Comparison of ENCODE assay signal across 21 cellular contexts in the genomic region with DNA sequence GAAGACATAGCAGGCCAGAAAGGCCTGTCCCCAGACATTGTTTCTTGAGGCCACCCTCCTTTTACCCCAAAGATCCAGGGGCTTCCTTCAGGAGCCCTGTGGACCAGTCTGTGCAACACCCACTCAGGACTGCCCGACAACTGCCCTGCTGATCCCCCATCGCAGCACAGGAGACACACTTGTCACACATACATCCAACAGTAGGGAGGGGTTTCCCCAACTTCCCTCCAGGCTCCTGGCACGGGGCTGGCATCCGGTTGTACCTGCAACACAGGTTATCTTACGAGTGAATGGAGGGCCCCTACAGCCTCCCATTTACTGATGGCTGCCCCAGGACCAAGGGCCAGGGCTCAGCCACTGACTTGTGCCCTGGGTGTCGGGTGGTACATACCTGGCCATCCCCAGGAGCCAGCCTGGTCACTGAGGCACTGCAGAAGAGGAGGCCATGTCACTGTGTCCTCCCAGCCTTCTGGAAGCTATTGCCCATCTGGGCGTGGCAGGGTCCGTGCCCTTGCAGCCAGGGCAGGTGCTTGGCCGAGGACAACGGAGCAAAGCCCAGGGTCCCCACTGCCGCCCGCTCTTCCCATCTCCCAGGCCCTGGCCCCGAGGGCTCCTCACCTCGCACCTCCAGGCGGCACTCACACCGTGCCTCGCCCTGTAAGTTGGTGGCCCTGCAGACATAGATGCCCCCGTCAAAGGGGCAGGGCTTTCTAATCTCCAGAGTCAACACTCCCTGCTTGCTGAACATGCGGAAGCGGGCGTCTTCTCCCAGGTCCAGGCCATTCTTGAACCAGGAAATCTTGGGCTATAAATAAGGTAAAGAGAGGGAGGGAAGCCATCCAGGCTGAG. TPM values are rescaled to one million over a fixed set of nuclear protein-coding genes. Genes with fewer than 3 reads are reported as not detected.
DNase-seq lines count a peak whose midpoint lies in the region; ATAC-seq, FAIRE-seq and TF ChIP-seq lines count a peak whose summit lies in the region.
"Had no signal": no experiment of that assay in that cellular context is flagged by ENCODE, and none has a peak within 500 bp of the region (broad histone marks: within the 10 kb centered on the region; RNA-seq: fewer than 3 reads in every experiment).

No MANE protein-coding gene starts in this region.

- no peak for DNase-seq in stimulated activated naive CD8-positive, alpha-beta T cell treated with anti-CD3 and anti-CD28 coated beads, Interleukin-15, amount 100 ng/mL, for 72 hours
- DNase-seq in stimulated activated naive CD8-positive, alpha-beta T cell treated with anti-CD3 and anti-CD28 coated beads, Interleukin-15, Interleukin-2, amounts not matched to agents 100 U/mL and 50 U/mL, for 24 hours: no peak
- DNase-seq in K562 (ENCODE audit: extremely low read depth in 1 of 4, low spot score in 3 of 4) (no peak), right lobe of liver (peak in 2 of 3 donors; percentile 17 to 39), OCI-M2 (lab: John Stamatoyannopoulos, UW; ENCODE audit: unreplicated experiment) (no peak), DMS53 (lab: John Stamatoyannopoulos, UW) (no peak), inferior parietal cortex (ENCODE audit: extremely low spot score) (no peak), glomerular visceral epithelial cell (ENCODE audit: extremely low spot score) (no peak)
- DNase-seq: activated T-cell treated with anti-CD3 and anti-CD28 coated beads, Interleukin-2, amount 50 U/mL, for 48 hours; amniotic stem cell; Caco-2; effector memory CD4-positive, alpha-beta T cell; HCEC 1CT; KBM-7; NCI-H2029; NCI-H510A had no signal

- H3K27me3 ChIP-seq in K562 (ENCODE audit: control insufficient read depth in 2 of 2, insufficient read depth in 2 of 2, low read length in 2 of 2): no peaks in the 10 kb centered on the region
- no peaks in the 10 kb centered on the region for H3K27me3 ChIP-seq in right lobe of liver

- no peak overlapping the region for H3K4me3 Mint-ChIP-seq in stimulated activated naive CD8-positive, alpha-beta T cell treated with anti-CD3 and anti-CD28 coated beads, Interleukin-15, amount 100 ng/mL, for 72 hours
- H3K4me3 Mint-ChIP-seq: mesothelial cell of epicardium had no signal

- H3K27ac ChIP-seq in K562 (ENCODE audit: extremely low read depth, low read depth, low read length): no peak overlapping the region
- H3K27ac ChIP-seq in right lobe of liver: no peak overlapping the region

- TF ChIP-seq RAD21 in K562 (CRISPR knock-in tag; conservative IDR thresholded peaks at IDR 0.05 in 1 of 2, IDR thresholded peaks at IDR 0.05 in 1 of 2): no peak

- peak overlapping the region in 1 of 2 donors; percentile 53 for H3K27ac Mint-ChIP-seq in stimulated activated naive CD8-positive, alpha-beta T cell treated with anti-CD3 and anti-CD28 coated beads, Interleukin-15, amount 100 ng/mL, for 72 hours

- in situ Hi-C loops in K562 (cut with MboI): no loop called here

- TF ChIP-seq CTCF in K562 (IDR thresholded peaks at IDR 0.05 in 2 of 3, conservative IDR thresholded peaks at IDR 0.05 in 1 of 3; ENCODE audit: insufficient read depth in 2 of 3, low read depth in 1 of 3, low read length in 3 of 3) (no peak), right lobe of liver (IDR thresholded peaks at IDR 0.05) (no peak)

- no peak for TF ChIP-seq EP300 in K562 (IDR thresholded peaks at IDR 0.05; ENCODE audit: low read length)

- H3K9ac ChIP-seq in K562 (ENCODE audit: insufficient read depth in 1 of 2, low read depth in 2 of 2, low read length in 2 of 2): no peak overlapping the region

- H3K4me2 ChIP-seq in K562 (ENCODE audit: insufficient read depth, low read length): no peak overlapping the region

- no peaks in the 10 kb centered on the region for H3K9me1 ChIP-seq in K562 (ENCODE audit: control insufficient read depth, insufficient read depth, low read length)

- no TSS peak for BruUV-seq in K562 (replicated peaks; lab: Mats Ljungman, UMichigan)

- H3K4me1 ChIP-seq in K562 (replicated peaks in 1 of 2; ENCODE audit: control insufficient read depth in 2 of 2, insufficient read depth in 2 of 2, low read length in 2 of 2) (peaks cover 0 to 24% of the 10 kb centered on the region in 2 experiments; a peak in 2 of 5 replicates), right lobe of liver (no peaks in the 10 kb centered on the region)
- H3K4me1 ChIP-seq: Caco-2 had no signal

- POLR2A ChIA-PET in K562 (lab: Yijun Ruan, JAX): no interaction called here

- TF ChIP-seq POLR2A in K562 (conservative IDR thresholded peaks at IDR 0.05) (no peak), right lobe of liver (IDR thresholded peaks at IDR 0.05) (no peak)

- no peak for FAIRE-seq in K562 (lab: Jason Lieb, UNC)

- intact Hi-C loops in K562 (cut with micrococcal nuclease) (no loop called here), right lobe of liver (cut with DNase I) (no loop called here)

- CTCF ChIA-PET in K562 (lab: Yijun Ruan, JAX; ENCODE audit: low intra/inter-chr PET ratio): no interaction called here

- H3K36me3 ChIP-seq in K562 (ENCODE audit: control insufficient read depth, insufficient read depth, low read length) (peaks cover 28% of the 10 kb centered on the region; the same call in 1 of the 3 replicates), right lobe of liver (peaks cover 0 to 23% (median 9%) of the 10 kb centered on the region in 4 donors)

- H3K4me3 ChIP-seq in K562 (no peak overlapping the region), right lobe of liver (no peak overlapping the region)

- peak; percentile 16 for ATAC-seq in stimulated activated naive CD8-positive, alpha-beta T cell treated with anti-CD3 and anti-CD28 coated beads, Interleukin-15, amount 100 ng/mL, for 72 hours
- no peak for ATAC-seq in stimulated activated naive CD8-positive, alpha-beta T cell treated with anti-CD3 and anti-CD28 coated beads, Interleukin-15, Interleukin-2, amounts not matched to agents 100 U/mL and 50 U/mL, for 24 hours
- ATAC-seq in K562 (no peak), right lobe of liver (no peak)
- ATAC-seq: sciatic nerve had no signal

- H3K79me2 ChIP-seq in K562 (ENCODE audit: control insufficient read depth, insufficient read depth, low read length): no peaks in the 10 kb centered on the region

- no peaks in the 10 kb centered on the region for H4K20me1 ChIP-seq in K562 (replicated peaks; ENCODE audit: control insufficient read depth, insufficient read depth, low read length)

- no peaks in the 10 kb centered on the region for H3K27me3 Mint-ChIP-seq in stimulated activated naive CD8-positive, alpha-beta T cell treated with anti-CD3 and anti-CD28 coated beads, Interleukin-15, amount 100 ng/mL, for 72 hours

- no peaks in the 10 kb centered on the region for H3K9me3 ChIP-seq in K562 (replicated peaks; ENCODE audit: control insufficient read depth, insufficient read depth, low read depth, low read length)
- H3K9me3 ChIP-seq in right lobe of liver: no peaks in the 10 kb centered on the region
- H3K9me3 ChIP-seq: Caco-2 had no signal

- H3K4me1 Mint-ChIP-seq in stimulated activated naive CD8-positive, alpha-beta T cell treated with anti-CD3 and anti-CD28 coated beads, Interleukin-15, amount 100 ng/mL, for 72 hours: no peaks in the 10 kb centered on the region
- H3K4me1 Mint-ChIP-seq: mesothelial cell of epicardium had no signal

- H2AFZ ChIP-seq in K562 (ENCODE audit: low read depth, low read length): no peak overlapping the region

- WGBS in K562 (ENCODE audit: insufficient coverage, low coverage, missing lambda C conversion rate): 67% methylated on average over 18 of the region's 21 CpGs
- 66% methylated on average over 3 of the region's 21 CpGs for WGBS in right lobe of liver (ENCODE audit: insufficient coverage, low coverage, low lambda C conversion rate, missing lambda C conversion rate)

- no peaks in the 10 kb centered on the region for H3K9me3 Mint-ChIP-seq in stimulated activated naive CD8-positive, alpha-beta T cell treated with anti-CD3 and anti-CD28 coated beads, Interleukin-15, amount 100 ng/mL, for 72 hours
- H3K9me3 Mint-ChIP-seq: mesothelial cell of epicardium had no signal

RNA-seq across cellular contexts. Expression of gene MYBPC3, which starts 20.8 kb away (rescaled TPM):
- 0.12 TPM in 1 of 2 replicates, not detected in the other for total RNA-seq in K562 (2011; cell fraction: chromatin; rRNA removed; ENCODE audit: low replicate concordance)
- 0.13 TPM in 1 of 2 replicates, not detected in the other for total RNA-seq in K562 (2011; cell fraction: nucleolus; rRNA removed)
- total RNA-seq in K562 (2011; cell fraction: nucleoplasm; rRNA removed): 0.07 TPM in 1 of 2 replicates, not detected in the other
- total RNA-seq in K562 (2014; rRNA removed) (not detected in 2 replicates), K562 (2014; rRNA removed; fragmentation: Illumina TruSeq; extraction: Trizol) (not detected in 2 replicates), K562 (2015; rRNA removed; fragmentation: Illumina TruSeq; extraction: Trizol) (not detected in 2 replicates), K562 (2021) (not detected in 2 replicates), right lobe of liver (under 1 TPM in 5 of 6 experiments, not detected in 1; 0.04 to 0.24 (median 0.13) TPM)
- polyA plus RNA-seq in K562 (2011; rRNA removed) (0.07 TPM in 1 of 2 replicates, not detected in the other), K562 (2014; fragmentation: Illumina TruSeq; extraction: Trizol) (not detected in 2 replicates), K562 (2014; fragmentation: Nextera tagmentation; extraction: Ambion mirVana) (not detected), K562 (2014; rRNA removed) (0.01 TPM in 1 of 2 replicates, not detected in the other)
- polyA plus RNA-seq in K562 (2011; cell fraction: cytosol; rRNA removed): 0.03 and 0.04 TPM in 2 replicates
- polyA plus RNA-seq in K562 (2011; cell fraction: nucleus; rRNA removed): 0.13 and 0.31 TPM in 2 replicates
- polyA plus RNA-seq in K562 (2012): 0.06 TPM in 1 of 2 replicates, not detected in the other
- polyA minus RNA-seq in K562 (2011; rRNA and poly(A)+ RNA removed): not detected in 2 replicates
- not detected in 2 replicates for polyA minus RNA-seq in K562 (2011; cell fraction: cytosol; rRNA and poly(A)+ RNA removed)
- polyA minus RNA-seq in K562 (2011; cell fraction: nucleus; rRNA and poly(A)+ RNA removed): not detected in 2 replicates
- total RNA-seq: Caco-2; G401; kidney epithelial cell; mesothelial cell of epicardium; T-helper 1 cell treated with Interleukin-12 subunit alpha and Interleukin-12 subunit beta and Interleukin-4 antibody, amounts not matched to agents 30 ng/mL and 1 ng/mL, for 36 hours had no signal

RNA-seq across cellular contexts. Expression of gene SPI1, which starts 46.7 kb away (rescaled TPM):
- total RNA-seq in K562 (2011; cell fraction: chromatin; rRNA removed; ENCODE audit: low replicate concordance): 12.0 and 16.1 TPM in 2 replicates
- 11.0 and 11.2 TPM in 2 replicates for total RNA-seq in K562 (2011; cell fraction: nucleolus; rRNA removed)
- 18.0 and 31.5 TPM in 2 replicates for total RNA-seq in K562 (2011; cell fraction: nucleoplasm; rRNA removed)
- total RNA-seq in K562 (2014; rRNA removed) (23.4 and 32.6 TPM in 2 replicates), K562 (2014; rRNA removed; fragmentation: Illumina TruSeq; extraction: Trizol) (2.8 and 3.2 TPM in 2 replicates), K562 (2015; rRNA removed; fragmentation: Illumina TruSeq; extraction: Trizol) (10.3 and 12.5 TPM in 2 replicates), K562 (2021) (30.7 and 33.7 TPM in 2 replicates), right lobe of liver (10 to 100 TPM in 3 of 6 experiments, 1 to 10 TPM in 3; 7.5 to 29.1 (median 10.1) TPM)
- polyA plus RNA-seq in K562 (2011; rRNA removed) (8.6 and 28.6 TPM in 2 replicates), K562 (2014; fragmentation: Illumina TruSeq; extraction: Trizol) (16.0 and 32.1 TPM in 2 replicates), K562 (2014; fragmentation: Nextera tagmentation; extraction: Ambion mirVana) (under 1 TPM; 0.10 to 0.11 TPM), K562 (2014; rRNA removed) (16.2 and 21.9 TPM in 2 replicates)
- polyA plus RNA-seq in K562 (2011; cell fraction: cytosol; rRNA removed): 28.0 and 35.1 TPM in 2 replicates
- 24.3 and 25.6 TPM in 2 replicates for polyA plus RNA-seq in K562 (2011; cell fraction: nucleus; rRNA removed)
- polyA plus RNA-seq in K562 (2012): 20.6 and 54.3 TPM in 2 replicates
- 21.0 and 25.6 TPM in 2 replicates for polyA minus RNA-seq in K562 (2011; rRNA and poly(A)+ RNA removed)
- polyA minus RNA-seq in K562 (2011; cell fraction: cytosol; rRNA and poly(A)+ RNA removed): 22.7 and 32.9 TPM in 2 replicates
- polyA minus RNA-seq in K562 (2011; cell fraction: nucleus; rRNA and poly(A)+ RNA removed): 6.5 and 12.0 TPM in 2 replicates
- total RNA-seq: Caco-2; G401; kidney epithelial cell; mesothelial cell of epicardium; T-helper 1 cell treated with Interleukin-12 subunit alpha and Interleukin-12 subunit beta and Interleukin-4 antibody, amounts not matched to agents 30 ng/mL and 1 ng/mL, for 36 hours had no signal

Comparison
In these comparisons a context has a peak if more than half of its experiments do, and no peak if none do; other contexts are left out.
1. DNase-seq: peak in right lobe of liver (2 of 3); none in stimulated activated naive CD8-positive, alpha-beta T cell treated with anti-CD3 and anti-CD28 coated beads, Interleukin-15, amount 100 ng/mL, for 72 hours (0 of 2), stimulated activated naive CD8-positive, alpha-beta T cell treated with anti-CD3 and anti-CD28 coated beads, Interleukin-15, Interleukin-2, amounts not matched to agents 100 U/mL and 50 U/mL, for 24 hours (single experiment), K562 (0 of 4), OCI-M2 (single experiment), DMS53 (single experiment), inferior parietal cortex (single experiment) and glomerular visceral epithelial cell (single experiment).